ENCODE assay signal across 1 cellular context in the genomic region with DNA sequence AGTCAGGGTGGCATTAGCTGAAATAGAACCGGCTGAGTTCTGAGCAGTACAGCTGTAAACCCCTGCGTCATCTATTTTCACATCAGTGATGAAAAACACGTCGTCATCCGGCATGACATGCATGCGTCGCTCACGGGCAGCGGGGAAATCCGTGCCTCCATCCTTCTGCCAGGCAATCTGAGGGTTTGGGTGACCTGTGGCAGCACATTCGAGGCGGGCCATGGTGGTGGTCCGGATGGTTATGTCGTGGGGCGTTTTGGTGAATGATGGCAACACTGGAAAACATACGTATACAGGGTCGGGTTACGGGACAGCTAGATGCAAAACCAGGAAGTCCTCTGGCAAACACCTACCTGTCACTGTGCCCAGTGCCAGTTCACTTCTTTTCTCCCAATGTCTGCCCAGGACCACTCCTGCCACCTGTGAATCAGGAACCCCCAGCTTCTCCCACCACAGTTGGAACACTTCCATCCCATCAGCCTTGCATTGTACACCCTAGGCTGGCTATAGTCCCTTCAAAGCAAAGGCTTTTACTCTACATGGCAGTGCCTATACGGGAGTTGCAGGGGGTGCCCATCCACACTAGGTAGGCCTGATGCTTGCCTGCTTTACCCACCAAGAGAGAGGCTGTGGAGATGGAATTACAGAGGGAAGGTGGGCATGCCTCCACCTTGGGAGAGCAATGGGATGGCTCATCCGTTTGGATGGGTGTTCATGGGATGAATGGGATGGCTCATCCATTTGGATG.
TF ChIP-seq lines count a peak whose summit lies in the region.

No MANE protein-coding gene starts in this region.

TF ChIP-seq in IMR-90, 13 proteins besides CTCF, POLR2A, EP300 and RAD21:
- TF ChIP-seq MAZ (IDR thresholded peaks at IDR 0.05; ENCODE audit: borderline replicate concordance, low read depth, low read length) (no peak), FOS (IDR thresholded peaks at IDR 0.05; ENCODE audit: low read depth, low read length) (no peak), RCOR1 (IDR thresholded peaks at IDR 0.05; ENCODE audit: insufficient replicate concordance, low read length) (no peak), MAFK (IDR thresholded peaks at IDR 0.05; ENCODE audit: low read depth, low read length) (no peak), CHD1 (IDR thresholded peaks at IDR 0.05; ENCODE audit: low read depth, low read length) (no peak), NFE2L2 (IDR thresholded peaks at IDR 0.05; ENCODE audit: low read depth, low read length) (no peak), MXI1 (IDR thresholded peaks at IDR 0.05; ENCODE audit: borderline replicate concordance, low read depth, low read length) (no peak), RFX5 (IDR thresholded peaks at IDR 0.05; ENCODE audit: low read depth, low read length) (no peak), CEBPB (IDR thresholded peaks at IDR 0.05; ENCODE audit: low read depth, low read length) (no peak), BHLHE40 (IDR thresholded peaks at IDR 0.05; ENCODE audit: low read depth, low read length) (no peak), SMC3 (IDR thresholded peaks at IDR 0.05; ENCODE audit: low read depth, low read length) (no peak)
- TF ChIP-seq, protein P1, sequence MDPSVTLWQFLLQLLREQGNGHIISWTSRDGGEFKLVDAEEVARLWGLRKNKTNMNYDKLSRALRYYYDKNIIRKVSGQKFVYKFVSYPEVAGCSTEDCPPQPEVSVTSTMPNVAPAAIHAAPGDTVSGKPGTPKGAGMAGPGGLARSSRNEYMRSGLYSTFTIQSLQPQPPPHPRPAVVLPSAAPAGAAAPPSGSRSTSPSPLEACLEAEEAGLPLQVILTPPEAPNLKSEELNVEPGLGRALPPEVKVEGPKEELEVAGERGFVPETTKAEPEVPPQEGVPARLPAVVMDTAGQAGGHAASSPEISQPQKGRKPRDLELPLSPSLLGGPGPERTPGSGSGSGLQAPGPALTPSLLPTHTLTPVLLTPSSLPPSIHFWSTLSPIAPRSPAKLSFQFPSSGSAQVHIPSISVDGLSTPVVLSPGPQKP (IDR thresholded peaks at IDR 0.05; ENCODE audit: borderline replicate concordance, low read depth, low read length): no peak
- TF ChIP-seq, protein P2, sequence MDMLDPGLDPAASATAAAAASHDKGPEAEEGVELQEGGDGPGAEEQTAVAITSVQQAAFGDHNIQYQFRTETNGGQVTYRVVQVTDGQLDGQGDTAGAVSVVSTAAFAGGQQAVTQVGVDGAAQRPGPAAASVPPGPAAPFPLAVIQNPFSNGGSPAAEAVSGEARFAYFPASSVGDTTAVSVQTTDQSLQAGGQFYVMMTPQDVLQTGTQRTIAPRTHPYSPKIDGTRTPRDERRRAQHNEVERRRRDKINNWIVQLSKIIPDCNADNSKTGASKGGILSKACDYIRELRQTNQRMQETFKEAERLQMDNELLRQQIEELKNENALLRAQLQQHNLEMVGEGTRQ (IDR thresholded peaks at IDR 0.05; ENCODE audit: low read depth, low read length): no peak
